ENCODE assay signal across 10 cellular contexts in the genomic region with DNA sequence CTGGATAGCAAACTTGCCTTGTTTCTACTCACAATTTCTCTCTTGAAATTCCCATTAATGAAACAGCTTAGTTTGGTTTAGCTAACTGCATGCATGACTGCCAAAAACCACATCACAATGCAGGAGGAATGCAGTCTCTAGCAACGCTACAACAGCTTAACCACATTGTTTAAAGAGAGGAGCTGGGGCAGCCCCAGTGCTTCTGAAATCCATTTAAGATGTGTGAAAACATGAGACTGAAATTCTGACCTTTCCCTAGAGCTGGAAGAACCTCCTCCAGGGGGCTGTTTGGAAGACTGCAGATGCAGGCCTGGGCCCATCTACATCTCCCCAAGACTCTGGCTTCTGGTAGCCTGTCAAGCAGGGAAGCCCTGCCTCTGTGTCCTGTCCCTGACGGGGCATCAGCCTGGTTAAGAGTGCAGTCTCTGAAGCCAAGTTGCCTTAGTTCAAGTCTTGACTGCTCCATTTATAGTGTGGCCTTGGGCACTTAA.
DNase-seq lines count a peak whose midpoint lies in the region; FAIRE-seq and TF ChIP-seq lines count a peak whose summit lies in the region.
"Had no signal": no experiment of that assay in that cellular context is flagged by ENCODE, and none has a peak within 500 bp of the region (broad histone marks: within the 10 kb centered on the region; RNA-seq: fewer than 3 reads in every experiment).

No MANE protein-coding gene starts in this region.

- H3K27me3 ChIP-seq in PC-9 (ENCODE audit: insufficient read depth, low read depth), result no peaks in the 10 kb centered on the region

- no peaks in the 10 kb centered on the region for H3K4me1 ChIP-seq in PC-9 (replicated peaks; ENCODE audit: insufficient read depth)

- POLR2A ChIA-PET in PC-9 (lab: Charles Lee; ENCODE audit: unreplicated experiment), result interaction anchor here (0.6 kb wide), 1 partner anchor 220 kb away, joined by 3 read pairs; no protein-coding TSS in a partner anchor

- H3K4me3 Mint-ChIP-seq in activated naive CD4-positive, alpha-beta T cell treated with anti-CD3 and anti-CD28 coated beads for 36 hours, result no peak overlapping the region
- no peak overlapping the region for H3K4me3 Mint-ChIP-seq in activated naive CD4-positive, alpha-beta T cell treated with anti-CD3 and anti-CD28 coated beads, Interleukin-2, amount 10 ng/mL, durations not matched to agents 7 days and 5 days
- H3K4me3 Mint-ChIP-seq: CD14-positive monocyte had no signal

- no peaks in the 10 kb centered on the region for H3K9me2 ChIP-seq in PC-9 (ENCODE audit: insufficient read depth)

- no peaks in the 10 kb centered on the region for H3K9me3 ChIP-seq in PC-9 (ENCODE audit: insufficient read depth, low read depth)

- H3K27ac ChIP-seq in PC-9, result no peak overlapping the region

- no peaks in the 10 kb centered on the region for H4K20me1 ChIP-seq in PC-9 (ENCODE audit: insufficient read depth)

- peak; percentile 7 for DNase-seq in activated naive CD4-positive, alpha-beta T cell treated with anti-CD3 and anti-CD28 coated beads for 36 hours
- DNase-seq in activated naive CD4-positive, alpha-beta T cell treated with anti-CD3 and anti-CD28 coated beads, Interleukin-2, amount 10 ng/mL, durations not matched to agents 7 days and 5 days, result no peak
- DNase-seq in PC-9 (peak; percentile 14 to 37), foreskin melanocyte (peak; percentile 80), urothelium cell line (ENCODE audit: low spot score) (peak; percentile 68), cerebellar cortex (ENCODE audit: low spot score) (no peak), middle frontal gyrus (ENCODE audit: extremely low spot score, low spot score) (no peak), GM19238 (ENCODE audit: insufficient read length, low spot score) (no peak)
- DNase-seq: NCI-H524 had no signal

- FAIRE-seq in urothelium cell line (lab: Jason Lieb, UNC), result no peak

- CTCF ChIA-PET in activated naive CD4-positive, alpha-beta T cell treated with anti-CD3 and anti-CD28 coated beads for 36 hours (lab: Charles Lee), result no interaction called here
- CTCF ChIA-PET in activated naive CD4-positive, alpha-beta T cell treated with anti-CD3 and anti-CD28 coated beads, Interleukin-2, amount 10 ng/mL, durations not matched to agents 7 days and 5 days (lab: Charles Lee), result interaction anchor here (0.5 kb wide), 1 partner anchor 395 kb away, joined by 3 read pairs; no protein-coding TSS in a partner anchor
- CTCF ChIA-PET in PC-9 (lab: Charles Lee), result no interaction called here

- H3K79me2 ChIP-seq in PC-9 (ENCODE audit: low read depth), result no peaks in the 10 kb centered on the region

- intact Hi-C loops in activated naive CD4-positive, alpha-beta T cell treated with anti-CD3 and anti-CD28 coated beads for 36 hours (cut with micrococcal nuclease), result no loop called here
- intact Hi-C loops in PC-9 (cut with micrococcal nuclease; ENCODE audit: unreplicated experiment), result no loop called here

- H3K27ac Mint-ChIP-seq in activated naive CD4-positive, alpha-beta T cell treated with anti-CD3 and anti-CD28 coated beads for 36 hours, result no peak overlapping the region
- no peak overlapping the region for H3K27ac Mint-ChIP-seq in activated naive CD4-positive, alpha-beta T cell treated with anti-CD3 and anti-CD28 coated beads, Interleukin-2, amount 10 ng/mL, durations not matched to agents 7 days and 5 days
- H3K27ac Mint-ChIP-seq: CD14-positive monocyte had no signal

- peaks cover 2% of the 10 kb centered on the region for H3K27me3 Mint-ChIP-seq in activated naive CD4-positive, alpha-beta T cell treated with anti-CD3 and anti-CD28 coated beads for 36 hours (ENCODE audit: low read depth)
- no peaks in the 10 kb centered on the region for H3K27me3 Mint-ChIP-seq in activated naive CD4-positive, alpha-beta T cell treated with anti-CD3 and anti-CD28 coated beads, Interleukin-2, amount 10 ng/mL, durations not matched to agents 7 days and 5 days

- no peak overlapping the region for H3K4me2 ChIP-seq in PC-9

- no peak overlapping the region for H2AFZ ChIP-seq in PC-9

- no peaks in the 10 kb centered on the region for H3K36me3 ChIP-seq in PC-9 (ENCODE audit: low read depth)

- H3K9me3 Mint-ChIP-seq in activated naive CD4-positive, alpha-beta T cell treated with anti-CD3 and anti-CD28 coated beads for 36 hours, result peaks cover 6% of the 10 kb centered on the region
- peaks cover 4% of the 10 kb centered on the region for H3K9me3 Mint-ChIP-seq in activated naive CD4-positive, alpha-beta T cell treated with anti-CD3 and anti-CD28 coated beads, Interleukin-2, amount 10 ng/mL, durations not matched to agents 7 days and 5 days

- BruUV-seq in PC-9 (replicated peaks; lab: Mats Ljungman, UMichigan), result no TSS peak

- TF ChIP-seq CTCF in PC-9 (conservative IDR thresholded peaks at IDR 0.05), result no peak

- peaks cover 7% of the 10 kb centered on the region for H3K4me1 Mint-ChIP-seq in activated naive CD4-positive, alpha-beta T cell treated with anti-CD3 and anti-CD28 coated beads for 36 hours (ENCODE audit: low read depth)
- peaks cover 12% of the 10 kb centered on the region for H3K4me1 Mint-ChIP-seq in activated naive CD4-positive, alpha-beta T cell treated with anti-CD3 and anti-CD28 coated beads, Interleukin-2, amount 10 ng/mL, durations not matched to agents 7 days and 5 days

- H3F3A ChIP-seq in PC-9 (ENCODE audit: insufficient read depth, low read depth), result no peaks in the 10 kb centered on the region

- H3K36me3 Mint-ChIP-seq in activated naive CD4-positive, alpha-beta T cell treated with anti-CD3 and anti-CD28 coated beads for 36 hours (ENCODE audit: low read depth), result no peaks in the 10 kb centered on the region
- no peaks in the 10 kb centered on the region for H3K36me3 Mint-ChIP-seq in activated naive CD4-positive, alpha-beta T cell treated with anti-CD3 and anti-CD28 coated beads, Interleukin-2, amount 10 ng/mL, durations not matched to agents 7 days and 5 days
- H3K36me3 Mint-ChIP-seq: CD14-positive monocyte had no signal

- no peak overlapping the region for H3K4me3 ChIP-seq in PC-9

Comparison
In these comparisons a context has a peak if more than half of its experiments do, and no peak if none do; other contexts are left out.
1. DNase-seq: peak in activated naive CD4-positive, alpha-beta T cell treated with anti-CD3 and anti-CD28 coated beads for 36 hours (single experiment), PC-9 (2 of 2), foreskin melanocyte (single experiment) and urothelium cell line (single experiment); none in activated naive CD4-positive, alpha-beta T cell treated with anti-CD3 and anti-CD28 coated beads, Interleukin-2, amount 10 ng/mL, durations not matched to agents 7 days and 5 days (single experiment), cerebellar cortex (single experiment), middle frontal gyrus (single experiment) and GM19238 (single experiment).